In genomic region chr1:25799758-25800537, GRCh38 we compare ENCODE assay signal across 8 cellular contexts. TPM values are rescaled to one million over a fixed set of nuclear protein-coding genes. Genes with fewer than 3 reads are reported as not detected.
DNase-seq lines count a peak whose midpoint lies in the region; TF ChIP-seq lines count a peak whose summit lies in the region.

TSS of gene SELENON (plus strand) at chr1:25800193. CDS start at chr1:25800231, 38 bp downstream.

- no peak for TF ChIP-seq CTCF in esophagus muscularis mucosa (IDR thresholded peaks at IDR 0.05)
- no peak for TF ChIP-seq CTCF in thyroid gland (IDR thresholded peaks at IDR 0.05)

- peak within 1 kb of the TSS; percentile 68 to 80 (median 72) for H3K4me3 ChIP-seq in esophagus muscularis mucosa
- H3K4me3 ChIP-seq in thyroid gland (replicated peaks in 1 of 3), result peak within 1 kb of the TSS in 2 of 3 donors; percentile 38 to 50

- intact Hi-C loops in esophagus muscularis mucosa (cut with DNase I), result loop anchor here (5.0 to 10.0 kb wide), 3 partner anchors 58 to 555 kb away; partner anchors contain the start of gene RSRP1
- intact Hi-C loops in thyroid gland (cut with DNase I), result loop anchor here (5.0 to 10.0 kb wide), 4 partner anchors 103 to 395 kb away; partner anchors contain the start of gene LDLRAP1

- TF ChIP-seq EP300 in esophagus muscularis mucosa (IDR thresholded peaks at IDR 0.05), result no peak

- no peaks in the 10 kb centered on the region for H3K9me3 ChIP-seq in esophagus muscularis mucosa
- H3K9me3 ChIP-seq in thyroid gland, result no peaks in the 10 kb centered on the region

- H3K27me3 ChIP-seq in esophagus muscularis mucosa, result no peaks in the 10 kb centered on the region
- no peaks in the 10 kb centered on the region for H3K27me3 ChIP-seq in thyroid gland

- H3K36me3 ChIP-seq in esophagus muscularis mucosa (peaks cover 0 to 5% (median under 1%) of the 10 kb centered on the region in 4 donors), thyroid gland (no peaks in the 10 kb centered on the region)

- in situ Hi-C loops in G401 (cut with HindIII; ENCODE audit: low sequenced_read_pairs), result no loop called here

- DNase-seq in G401 (ENCODE audit: low spot score), result peak; percentile 37
- peak; percentile 67 for DNase-seq in NCI-H1105 treated with DMSO at 0.1 percent for 48 hours (lab: John Stamatoyannopoulos, UW)
- peak; percentile 78 for DNase-seq in activated CD8-positive, alpha-beta memory T cell treated with anti-CD3 and anti-CD28 coated beads for 24 hours
- DNase-seq in esophagus muscularis mucosa (ENCODE audit: extremely low spot score), result no peak
- no peak for DNase-seq in mucosa of gallbladder (ENCODE audit: low spot score)
- DNase-seq in thyroid gland, result peak; percentile 65 to 68
- DNase-seq in NK-92 treated with Interleukin-12 subunit alpha and Interleukin-12 subunit beta, amount 100 ng/mL, for 24 hours (lab: John Stamatoyannopoulos, UW), result no peak
- no peak for DNase-seq in activated CD4-positive, CD25-positive, alpha-beta regulatory T cell treated with anti-CD3 and anti-CD28 coated beads, Interleukin-2, amount 50 U/mL, for 72 hours

- H3K27ac ChIP-seq in esophagus muscularis mucosa (replicated peaks in 1 of 4) (peak within 1 kb of the TSS; percentile 80 to 89 (median 85)), thyroid gland (peak within 1 kb of the TSS; percentile 70 to 79 (median 79))

- WGBS in esophagus muscularis mucosa, result 11% methylated on average over 9 of the region's 91 CpGs
- 0 to 1% methylated on average over 4 to 18 of the region's 91 CpGs for WGBS in thyroid gland, 2 donors

- no peak for TF ChIP-seq POLR2A in esophagus muscularis mucosa (IDR thresholded peaks at IDR 0.05; ENCODE audit: low read depth)
- peak in 1 of 2 donors; percentile 53 for TF ChIP-seq POLR2A in thyroid gland (IDR thresholded peaks at IDR 0.05)

- peaks cover 49 to 78% (median 72%) of the 10 kb centered on the region in 4 donors for H3K4me1 ChIP-seq in esophagus muscularis mucosa
- H3K4me1 ChIP-seq in thyroid gland, result peaks cover 23 to 48% of the 10 kb centered on the region in 2 donors

RNA-seq across cellular contexts. Expression of gene SELENON, which starts in this region (rescaled TPM):
- total RNA-seq in G401 (2014; rRNA removed; shearing (Covaris generic)), result 22.8 and 31.9 TPM in 2 replicates
- 10 to 100 TPM; 35.3 to 75.1 (median 50.5) TPM for total RNA-seq in esophagus muscularis mucosa
- 69.7 TPM for total RNA-seq in mucosa of gallbladder
- total RNA-seq in thyroid gland, result 10 to 100 TPM; 31.2 to 58.2 (median 55.2) TPM

Comparison
In these comparisons a context has a peak if more than half of its experiments do, and no peak if none do; other contexts are left out.
1. DNase-seq: peak in G401 (single experiment), NCI-H1105 treated with DMSO at 0.1 percent for 48 hours (single experiment), activated CD8-positive, alpha-beta memory T cell treated with anti-CD3 and anti-CD28 coated beads for 24 hours (single experiment) and thyroid gland (2 of 2); none in esophagus muscularis mucosa (single experiment), mucosa of gallbladder (single experiment), NK-92 treated with Interleukin-12 subunit alpha and Interleukin-12 subunit beta, amount 100 ng/mL, for 24 hours (single experiment) and activated CD4-positive, CD25-positive, alpha-beta regulatory T cell treated with anti-CD3 and anti-CD28 coated beads, Interleukin-2, amount 50 U/mL, for 72 hours (single experiment).